Comparison of ENCODE assay signal across 20 cellular contexts in the genomic region with DNA sequence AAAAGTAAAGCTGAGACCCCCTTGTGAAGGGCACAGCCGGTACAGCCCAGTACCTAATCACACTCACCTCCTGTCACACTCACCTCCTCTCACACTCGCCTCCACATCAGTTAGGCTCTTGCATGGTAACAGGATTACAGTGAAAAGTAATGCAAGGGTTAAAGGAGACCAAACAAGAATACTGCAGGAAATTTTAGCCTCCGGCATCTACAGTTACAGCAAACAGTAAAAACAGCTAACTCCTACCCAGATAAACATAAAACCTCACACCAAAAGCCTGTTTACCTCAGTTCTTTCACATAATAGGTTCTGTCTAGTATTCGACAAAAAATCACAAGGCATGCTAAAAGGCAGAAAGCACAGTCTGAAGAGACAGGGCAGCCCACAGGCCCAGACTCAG.
"Had no signal": no experiment of that assay in that cellular context is flagged by ENCODE, and none has a peak within 500 bp of the region (broad histone marks: within the 10 kb centered on the region; RNA-seq: fewer than 3 reads in every experiment).

No MANE protein-coding gene starts in this region.

- H3K27ac Mint-ChIP-seq: stimulated activated effector memory CD8-positive, alpha-beta T cell treated with anti-CD3 and anti-CD28 coated beads, Interleukin-12 subunit alpha, Interleukin-12 subunit beta, amount 100 ng/mL, for 72 hours; stimulated activated naive CD8-positive, alpha-beta T cell treated with anti-CD3 and anti-CD28 coated beads, Interleukin-15, amount 100 ng/mL, for 72 hours had no signal

- H3K9me3 Mint-ChIP-seq: central memory CD8-positive, alpha-beta T cell; naive thymus-derived CD8-positive, alpha-beta T cell; neural crest cell; stimulated activated effector memory CD8-positive, alpha-beta T cell treated with anti-CD3 and anti-CD28 coated beads, Interleukin-12 subunit alpha, Interleukin-12 subunit beta, amount 100 ng/mL, for 72 hours; stimulated activated naive CD8-positive, alpha-beta T cell treated with anti-CD3 and anti-CD28 coated beads, Interleukin-15, amount 100 ng/mL, for 72 hours had no signal

- H3K4me1 ChIP-seq: testis had no signal

- H3K36me3 Mint-ChIP-seq: stimulated activated effector memory CD8-positive, alpha-beta T cell treated with anti-CD3 and anti-CD28 coated beads, Interleukin-12 subunit alpha, Interleukin-12 subunit beta, amount 100 ng/mL, for 72 hours had no signal

- ATAC-seq: esophagus mucosa; gastroesophageal sphincter; left colon; mucosa of descending colon; naive thymus-derived CD8-positive, alpha-beta T cell; stimulated activated effector memory CD8-positive, alpha-beta T cell treated with anti-CD3 and anti-CD28 coated beads, Interleukin-12 subunit alpha, Interleukin-12 subunit beta, amount 100 ng/mL, for 72 hours; stimulated activated naive CD8-positive, alpha-beta T cell treated with anti-CD3 and anti-CD28 coated beads, Interleukin-15, amount 100 ng/mL, for 72 hours had no signal

- H3K4me3 Mint-ChIP-seq: central memory CD8-positive, alpha-beta T cell; naive thymus-derived CD8-positive, alpha-beta T cell; neural crest cell; stimulated activated effector memory CD8-positive, alpha-beta T cell treated with anti-CD3 and anti-CD28 coated beads, Interleukin-12 subunit alpha, Interleukin-12 subunit beta, amount 100 ng/mL, for 72 hours; stimulated activated naive CD8-positive, alpha-beta T cell treated with anti-CD3 and anti-CD28 coated beads, Interleukin-15, amount 100 ng/mL, for 72 hours had no signal

- H3K4me3 ChIP-seq: dorsolateral prefrontal cortex, gastroesophageal sphincter, mucosa of descending colon, testis, tibial nerve had no signal

- H3K27me3 ChIP-seq: dorsolateral prefrontal cortex, gastroesophageal sphincter, testis, tibial nerve had no signal

- H3K36me3 ChIP-seq: gastroesophageal sphincter, tibial nerve had no signal

- DNase-seq: cortex of kidney; dorsolateral prefrontal cortex; effector CD8-positive, alpha-beta T cell; foreskin fibroblast; left colon; mammary epithelial cell; mucosa of descending colon; naive thymus-derived CD8-positive, alpha-beta T cell; posterior cingulate gyrus; right cardiac atrium; stimulated activated CD4-positive, alpha-beta T cell treated with anti-CD3 and anti-CD28 coated beads, Interleukin-4, amount 100 ng/mL, for 1 hour; stimulated activated CD8-positive, alpha-beta memory T cell treated with anti-CD3 and anti-CD28 coated beads, Interleukin-4, amount 100 ng/mL, for 48 hours; stimulated activated naive CD8-positive, alpha-beta T cell treated with anti-CD3 and anti-CD28 coated beads, Interleukin-15, amount 100 ng/mL, for 72 hours; testis had no signal

- H3K27me3 Mint-ChIP-seq: central memory CD8-positive, alpha-beta T cell; naive thymus-derived CD8-positive, alpha-beta T cell; stimulated activated naive CD8-positive, alpha-beta T cell treated with anti-CD3 and anti-CD28 coated beads, Interleukin-15, amount 100 ng/mL, for 72 hours had no signal

- H3K27ac ChIP-seq: dorsolateral prefrontal cortex, gastroesophageal sphincter, testis, tibial nerve had no signal

- H3K4me1 Mint-ChIP-seq: neural crest cell had no signal

- H3K9me3 ChIP-seq: gastroesophageal sphincter, mucosa of descending colon, testis had no signal
